In genomic region chrX:100413231-100413630, GRCh38 we compare ENCODE assay signal across 8 cellular contexts. TPM values are rescaled to one million over a fixed set of nuclear protein-coding genes. Genes with fewer than 3 reads are reported as not detected.
A peak's percentile ranks its signal among the peaks of the same experiment; 100 is the strongest.
DNase-seq lines count a peak whose midpoint lies in the region; ATAC-seq, FAIRE-seq and TF ChIP-seq lines count a peak whose summit lies in the region.

No MANE protein-coding gene starts in this region.

- no peaks in the 10 kb centered on the region for H3K9me3 ChIP-seq in CD4-positive, alpha-beta T cell (ENCODE audit: control insufficient read depth, low read length)
- H3K9me3 ChIP-seq in GM12878 (replicated peaks; ENCODE audit: control insufficient read depth, insufficient read depth, low read length) (peaks cover 6% of the 10 kb centered on the region; the same call in 1 of the 3 replicates), kidney (ENCODE audit: control insufficient read depth in 1 of 2, low read length in 2 of 2) (no peaks in the 10 kb centered on the region), transverse colon (no peaks in the 10 kb centered on the region)

- peak overlapping the region; percentile 16 for H3K4me3 Mint-ChIP-seq in CD4-positive, alpha-beta T cell

- no peak for TF ChIP-seq CTCF in CD4-positive, alpha-beta T cell (IDR thresholded peaks at IDR 0.05)
- TF ChIP-seq CTCF in GM12878 (IDR thresholded peaks at IDR 0.05 in 2 of 3, conservative IDR thresholded peaks at IDR 0.05 in 1 of 3; ENCODE audit: control insufficient read depth in 2 of 3, extremely low read depth in 1 of 3, insufficient read depth in 1 of 3, low read depth in 3 of 3, low read length in 3 of 3) (peak; percentile 23 to 60 (median 39); a peak in 4 of 6 replicates), kidney (IDR thresholded peaks at IDR 0.05; ENCODE audit: borderline replicate concordance, extremely low read depth, insufficient read depth) (peak; percentile 37), transverse colon (IDR thresholded peaks at IDR 0.05) (peak; percentile 32 to 41 (median 39))

- H3K27ac Mint-ChIP-seq in CD4-positive, alpha-beta T cell = no peak overlapping the region

- H3K79me2 ChIP-seq in GM12878 (ENCODE audit: control insufficient read depth, insufficient read depth, low read length) = no peaks in the 10 kb centered on the region

- peaks cover 46% of the 10 kb centered on the region for H3K27me3 ChIP-seq in CD4-positive, alpha-beta T cell (ENCODE audit: control insufficient read depth, insufficient read depth, low read length)
- H3K27me3 ChIP-seq in GM12878 (replicated peaks in 1 of 2; ENCODE audit: control insufficient read depth in 2 of 2, insufficient read depth in 2 of 2, low read length in 1 of 2) (no peaks in the 10 kb centered on the region; a peak in 3 of 4 replicates), transverse colon (peaks cover 48% of the 10 kb centered on the region)

- H3K9ac ChIP-seq in GM12878 (ENCODE audit: control insufficient read depth, insufficient read depth, low read length) (no peak overlapping the region), kidney (ENCODE audit: low read length in 2 of 2) (no peak overlapping the region)

- H4K20me1 ChIP-seq in GM12878 (ENCODE audit: control insufficient read depth, insufficient read depth) = no peaks in the 10 kb centered on the region

- BruUV-seq in GM12878 (replicated peaks; lab: Mats Ljungman, UMichigan) = no TSS peak

- SMC1A ChIA-PET in GM12878 (lab: Charles Lee; ENCODE audit: uncharacterized antibody, unreplicated experiment) = interaction anchor here (0.7 to 2.4 kb wide), 6 partner anchors 15 to 1141 kb away, joined by 3 to 10 read pairs (median 4); no protein-coding TSS in a partner anchor

- in situ Hi-C loops in GM12878 (cut with MboI) = loop anchor here (25.0 kb wide), 1 partner anchor 1126 kb away; no protein-coding TSS in a partner anchor
- in situ Hi-C loops in transverse colon (cut with MboI; ENCODE audit: low pct_ligation_motif_present in 1 of 4, low pct_unique_long_range_greater_than_20kb in 1 of 4, low sequenced_read_pairs in 3 of 4) = no loop called here

- H3K9me3 Mint-ChIP-seq in CD4-positive, alpha-beta T cell = no peaks in the 10 kb centered on the region

- peaks cover 51% of the 10 kb centered on the region for H3K27me3 Mint-ChIP-seq in CD4-positive, alpha-beta T cell

- no peak overlapping the region for H2AFZ ChIP-seq in GM12878 (ENCODE audit: control insufficient read depth, low read depth, low read length)

- no peak overlapping the region for H3K27ac ChIP-seq in CD4-positive, alpha-beta T cell (ENCODE audit: low read depth, low read length)
- H3K27ac ChIP-seq in GM12878 (ENCODE audit: control insufficient read depth, insufficient read depth) = no peak overlapping the region
- H3K27ac ChIP-seq in kidney (ENCODE audit: low read depth in 2 of 2, low read length in 2 of 2) = no peak overlapping the region
- no peak overlapping the region for H3K27ac ChIP-seq in transverse colon

- TF ChIP-seq POLR2A in GM18505 (IDR thresholded peaks at IDR 0.05; ENCODE audit: borderline replicate concordance, extremely low read depth, insufficient read depth, insufficient read length) (no peak), GM12878 (IDR thresholded peaks at IDR 0.05; ENCODE audit: low read depth, low read length) (no peak), transverse colon (IDR thresholded peaks at IDR 0.05) (no peak)

- no peaks in the 10 kb centered on the region for H3K36me3 ChIP-seq in GM12878 (ENCODE audit: control insufficient read depth in 2 of 2, insufficient read depth in 2 of 2, low read length in 1 of 2)
- H3K36me3 ChIP-seq in kidney (ENCODE audit: control insufficient read depth in 1 of 2, insufficient read depth in 2 of 2, low read length in 2 of 2) = no peaks in the 10 kb centered on the region
- no peaks in the 10 kb centered on the region for H3K36me3 ChIP-seq in transverse colon

- DNase-seq in CD4-positive, alpha-beta T cell = peak in 2 of 10 experiments; percentile 7 to 10
- DNase-seq in NCI-H510A treated with DMSO at 0.1 percent for 48 hours (lab: John Stamatoyannopoulos, UW) (peak; percentile 71), GM12878 (ENCODE audit: low read depth, low spot score) (peak; percentile 2), kidney (no peak), transverse colon (peak; percentile 33)

- CTCF ChIA-PET in CD4-positive, alpha-beta T cell (lab: Charles Lee) = no interaction called here
- CTCF ChIA-PET in GM12878 (lab: Yijun Ruan, JAX) = interaction anchor here (0.6 to 2.0 kb wide), 14 partner anchors 9 to 1112 kb away, joined by 3 to 14 read pairs (median 5); no protein-coding TSS in a partner anchor

- peak; percentile 69 for TF ChIP-seq RAD21 in GM12878 (IDR thresholded peaks at IDR 0.05; ENCODE audit: insufficient read depth, low read depth, low read length)

- H3K4me2 ChIP-seq in GM12878 (ENCODE audit: control insufficient read depth, insufficient read depth) = no peak overlapping the region

- WGBS in GM12878 (ENCODE audit: insufficient coverage, insufficient replicate concordance, low lambda C conversion rate, missing lambda C conversion rate) = 0% methylated on average over 5 of the region's 5 CpGs
- 3% methylated on average over 5 of the region's 5 CpGs; no CpG with 5 or more reads in 1 of the 2 donors for WGBS in transverse colon (ENCODE audit: low coverage in 1 of 2), 2 donors

- H3K4me1 ChIP-seq in GM12878 (ENCODE audit: control insufficient read depth, insufficient read depth, low read length) (no peaks in the 10 kb centered on the region), kidney (ENCODE audit: control insufficient read depth in 1 of 2, insufficient read depth in 1 of 2, low read depth in 1 of 2, low read length in 2 of 2) (peaks cover 0 to 3% of the 10 kb centered on the region in 2 donors), transverse colon (peaks cover 0 to 19% (median 10%) of the 10 kb centered on the region in 4 donors)

- intact Hi-C loops in CD4-positive, alpha-beta T cell (cut with DNase I, micrococcal nuclease) = no loop called here
- intact Hi-C loops in GM12878 (cut with micrococcal nuclease; ENCODE audit: unreplicated experiment) = loop anchor here (2.0 kb wide), 1 partner anchor 1110 kb away; no protein-coding TSS in a partner anchor
- intact Hi-C loops in kidney (cut with DNase I) = no loop called here
- intact Hi-C loops in transverse colon (cut with DNase I; ENCODE audit: low total_unique reads) = no loop called here

- POLR2A ChIA-PET in CD4-positive, alpha-beta T cell (lab: Charles Lee) = no interaction called here
- POLR2A ChIA-PET in GM12878 (lab: Charles Lee) = no interaction called here

- no peak for FAIRE-seq in GM12878 (lab: Jason Lieb, UNC)
- peak; percentile 82 for FAIRE-seq in kidney (lab: Jason Lieb, UNC)

- H3K4me3 ChIP-seq in GM12878 (no peak overlapping the region), kidney (ENCODE audit: low read length in 2 of 2) (no peak overlapping the region), transverse colon (no peak overlapping the region)

- H3K4me1 Mint-ChIP-seq in CD4-positive, alpha-beta T cell (ENCODE audit: low read depth) = peaks cover 11% of the 10 kb centered on the region

- TF ChIP-seq EP300 in GM12878 (IDR thresholded peaks at IDR 0.05; ENCODE audit: borderline replicate concordance in 1 of 2, control insufficient read depth in 1 of 2, low read depth in 2 of 2, low read length in 2 of 2) = no peak
- no peak for TF ChIP-seq EP300 in transverse colon (IDR thresholded peaks at IDR 0.05; ENCODE audit: low read depth)

- H3K36me3 Mint-ChIP-seq in CD4-positive, alpha-beta T cell (ENCODE audit: low read depth) = no peaks in the 10 kb centered on the region

- ATAC-seq in CD4-positive, alpha-beta T cell (ENCODE audit: poor library complexity) = no peak
- ATAC-seq in GM18505 (IDR thresholded peaks at IDR 0.05; ENCODE audit: unreplicated experiment) (peak; percentile 79), HG03108 (IDR thresholded peaks at IDR 0.05; ENCODE audit: unreplicated experiment) (peak; percentile 80), GM12878 (peak; percentile 86), GM19397 (IDR thresholded peaks at IDR 0.05; ENCODE audit: unreplicated experiment) (no peak)

- RAD21 ChIA-PET in GM12878 (lab: Charles Lee; ENCODE audit: unreplicated experiment) = interaction anchor here (2.6 kb wide), 1 partner anchor 45 kb away, joined by 17 read pairs; no protein-coding TSS in a partner anchor

TF ChIP-seq in GM12878, 131 proteins besides CTCF, POLR2A, EP300 and RAD21 (continues in another document):
- TF ChIP-seq NRF1 (conservative IDR thresholded peaks at IDR 0.05; ENCODE audit: low read depth, low read length) = no peak
- no peak for TF ChIP-seq CHD1 (IDR thresholded peaks at IDR 0.05; ENCODE audit: low read depth, low read length)
- no peak for TF ChIP-seq SP1 (IDR thresholded peaks at IDR 0.05; ENCODE audit: low read depth, low read length)
- no peak for TF ChIP-seq PAX8 (IDR thresholded peaks at IDR 0.05)
- TF ChIP-seq STAT1 (conservative IDR thresholded peaks at IDR 0.05) = no peak
- TF ChIP-seq CREM (IDR thresholded peaks at IDR 0.05; ENCODE audit: low read depth) = no peak
- no peak for TF ChIP-seq ZBED1 (IDR thresholded peaks at IDR 0.05; ENCODE audit: borderline replicate concordance)
- no peak for TF ChIP-seq SMAD1 (IDR thresholded peaks at IDR 0.05; ENCODE audit: low read depth, partially characterized antibody)
- TF ChIP-seq ATF7 (IDR thresholded peaks at IDR 0.05; ENCODE audit: low read depth) = no peak

RNA-seq across cellular contexts. Expression of gene PCDH19, which starts 3.2 kb away (rescaled TPM):
- total RNA-seq in CD4-positive, alpha-beta T cell = under 1 TPM in 1 of 2 experiments, not detected in 1; 0.03 TPM
- total RNA-seq in GM12878 (2013; cell fraction: nucleolus; rRNA removed) = not detected in 2 replicates
- total RNA-seq in GM12878 (2014; rRNA removed) (not detected in 2 replicates), GM12878 (2014; rRNA removed; fragmentation: Illumina TruSeq; extraction: Trizol) (not detected in 2 replicates), GM12878 (2021) (not detected in 2 replicates), kidney (0.66 TPM), transverse colon (1 to 10 TPM in 1 of 4 donors, under 1 TPM in 3; 0.37 to 1.4 (median 0.60) TPM)
- not detected for polyA plus RNA-seq in GM12878 (2011; ENCODE audit: low read depth)
- polyA plus RNA-seq in GM12878 (2011; rRNA removed) (not detected in 2 replicates), GM12878 (2014; fragmentation: Illumina TruSeq; extraction: Trizol) (0.01 TPM in 1 of 2 replicates, not detected in the other), GM12878 (2014; fragmentation: Nextera tagmentation; extraction: Ambion mirVana) (not detected), GM12878 (2014; rRNA removed) (not detected in 2 replicates), GM12878 (2016; fragmentation: Nextera tagmentation; extraction: Ambion mirVana) (not detected), kidney (ENCODE audit: insufficient read depth, low read depth, low replicate concordance) (0.75 TPM)
- not detected in 2 replicates for polyA plus RNA-seq in GM12878 (2011; cell fraction: cytosol; rRNA removed)
- polyA plus RNA-seq in GM12878 (2011; cell fraction: nucleus; rRNA removed) = not detected in 2 replicates
- 0.01 and 0.04 TPM in 2 replicates for polyA plus RNA-seq in GM12878 (2012)
- polyA minus RNA-seq in GM12878 (2011; rRNA and poly(A)+ RNA removed) = not detected in 2 replicates
- not detected in 2 replicates for polyA minus RNA-seq in GM12878 (2011; cell fraction: cytosol; rRNA and poly(A)+ RNA removed)
- not detected in 2 replicates for polyA minus RNA-seq in GM12878 (2011; cell fraction: nucleus; rRNA and poly(A)+ RNA removed)

Comparison
In these comparisons a context has a peak if more than half of its experiments do, and no peak if none do; other contexts are left out.
1. ATAC-seq: peak in GM18505 (single experiment), HG03108 (single experiment) and GM12878 (single experiment); none in CD4-positive, alpha-beta T cell (single experiment) and GM19397 (single experiment).